ENCODE assay signal across 1 cellular context in genomic region chr13:42986176-42986574, GRCh38.
TF ChIP-seq lines count a peak whose summit lies in the region.

No MANE protein-coding gene starts in this region.

TF ChIP-seq in WTC11, 78 proteins besides CTCF, POLR2A, EP300 and RAD21 (continued from another document):
- no peak for TF ChIP-seq ZNF425 (CRISPR knock-in tag; conservative IDR thresholded peaks at IDR 0.05)
- TF ChIP-seq AFF4 (CRISPR knock-in tag; IDR thresholded peaks at IDR 0.05; ENCODE audit: borderline replicate concordance) = no peak
- no peak for TF ChIP-seq ZNF281 (CRISPR knock-in tag; IDR thresholded peaks at IDR 0.05)
- TF ChIP-seq GRHL2 (CRISPR knock-in tag; IDR thresholded peaks at IDR 0.05; ENCODE audit: insufficient replicate concordance, severe bottlenecking) = no peak
- TF ChIP-seq ZNF138 (CRISPR knock-in tag; conservative IDR thresholded peaks at IDR 0.05) = no peak
- no peak for TF ChIP-seq ZNF232 (CRISPR knock-in tag; IDR thresholded peaks at IDR 0.05)
- no peak for TF ChIP-seq ZNF317 (CRISPR knock-in tag; IDR thresholded peaks at IDR 0.05; ENCODE audit: borderline replicate concordance, low read depth)
- no peak for TF ChIP-seq NR2C2 (CRISPR knock-in tag; IDR thresholded peaks at IDR 0.05)
- no peak for TF ChIP-seq ZNF416 (CRISPR knock-in tag; IDR thresholded peaks at IDR 0.05)
- TF ChIP-seq JUN (CRISPR knock-in tag; IDR thresholded peaks at IDR 0.05) = no peak
- TF ChIP-seq NFE2L1 (CRISPR knock-in tag; IDR thresholded peaks at IDR 0.05) = no peak
